Comparison of ENCODE assay signal across 8 cellular contexts in genomic region chr17:17236295-17237025, GRCh38. TPM values are rescaled to one million over a fixed set of nuclear protein-coding genes. Genes with fewer than 3 reads are reported as not detected.
A peak's percentile ranks its signal among the peaks of the same experiment; 100 is the strongest.
DNase-seq lines count a peak whose midpoint lies in the region; ATAC-seq and TF ChIP-seq lines count a peak whose summit lies in the region.

No MANE protein-coding gene starts in this region.

- no peaks in the 10 kb centered on the region for H3K27me3 ChIP-seq in heart left ventricle

- DNase-seq in AG20443 (ENCODE audit: low spot score): peak; percentile 48
- no peak for DNase-seq in Jurkat, Clone E6-1 (ENCODE audit: low read depth, low spot score)
- DNase-seq in activated T-helper 1 cell treated with anti-CD3 and anti-CD28 coated beads, Interleukin-12 subunit alpha, Interleukin-12 subunit beta, Interleukin-2, Interleukin-4 antibody, amounts not matched to agents 30 ng/mL and 10 ng/mL and 1 ng/mL, durations not matched to agents 14 hours and 24 hours and 36 hours (ENCODE audit: low spot score): no peak
- no peak for DNase-seq in heart left ventricle
- no peak for DNase-seq in progenitor cell of endocrine pancreas (ENCODE audit: low spot score, unreplicated experiment)
- DNase-seq in activated CD4-positive, CD25-positive, alpha-beta regulatory T cell (lab: John Stamatoyannopoulos, UW): no peak
- no peak for DNase-seq in retina

- H3K4me1 Mint-ChIP-seq in activated T-helper 1 cell treated with anti-CD3 and anti-CD28 coated beads, Interleukin-12 subunit alpha, Interleukin-12 subunit beta, Interleukin-2, Interleukin-4 antibody, amounts not matched to agents 30 ng/mL and 10 ng/mL and 1 ng/mL, durations not matched to agents 14 hours and 24 hours and 36 hours (ENCODE audit: low read depth): peaks cover 25% of the 10 kb centered on the region
- peaks cover 18% of the 10 kb centered on the region for H3K4me1 Mint-ChIP-seq in progenitor cell of endocrine pancreas (ENCODE audit: low read depth)

- peak overlapping the region; percentile 94 for H3K4me3 Mint-ChIP-seq in activated T-helper 1 cell treated with anti-CD3 and anti-CD28 coated beads, Interleukin-12 subunit alpha, Interleukin-12 subunit beta, Interleukin-2, Interleukin-4 antibody, amounts not matched to agents 30 ng/mL and 10 ng/mL and 1 ng/mL, durations not matched to agents 14 hours and 24 hours and 36 hours
- H3K4me3 Mint-ChIP-seq in progenitor cell of endocrine pancreas (ENCODE audit: low read depth): peak overlapping the region; percentile 96

- no peaks in the 10 kb centered on the region for H3K9me3 ChIP-seq in heart left ventricle

- no peaks in the 10 kb centered on the region for H3K9me3 Mint-ChIP-seq in activated T-helper 1 cell treated with anti-CD3 and anti-CD28 coated beads, Interleukin-12 subunit alpha, Interleukin-12 subunit beta, Interleukin-2, Interleukin-4 antibody, amounts not matched to agents 30 ng/mL and 10 ng/mL and 1 ng/mL, durations not matched to agents 14 hours and 24 hours and 36 hours
- H3K9me3 Mint-ChIP-seq in progenitor cell of endocrine pancreas (ENCODE audit: low read depth): no peaks in the 10 kb centered on the region

- H3K27ac ChIP-seq in heart left ventricle: peak overlapping the region; percentile 92 to 99 (median 94)

- peak; percentile 32 for ATAC-seq in GM19035 (IDR thresholded peaks at IDR 0.05; ENCODE audit: unreplicated experiment)
- ATAC-seq in heart left ventricle: peak in 3 of 4 donors; percentile 9 to 21 (median 14)

- peaks cover 0 to 16% (median 12%) of the 10 kb centered on the region in 9 donors for H3K36me3 ChIP-seq in heart left ventricle

- peaks cover 11% of the 10 kb centered on the region for H3K36me3 Mint-ChIP-seq in activated T-helper 1 cell treated with anti-CD3 and anti-CD28 coated beads, Interleukin-12 subunit alpha, Interleukin-12 subunit beta, Interleukin-2, Interleukin-4 antibody, amounts not matched to agents 30 ng/mL and 10 ng/mL and 1 ng/mL, durations not matched to agents 14 hours and 24 hours and 36 hours (ENCODE audit: low read depth)
- no peaks in the 10 kb centered on the region for H3K36me3 Mint-ChIP-seq in progenitor cell of endocrine pancreas (ENCODE audit: insufficient read depth)

- H3K4me3 ChIP-seq in Jurkat, Clone E6-1 (ENCODE audit: low read length): peak overlapping the region; percentile 85
- peak overlapping the region; percentile 77 to 100 (median 96) for H3K4me3 ChIP-seq in heart left ventricle

- 0 to 1% (median 1%) methylated on average over 25 to 31 of the region's 31 CpGs for WGBS in heart left ventricle, 4 donors

- no peak for TF ChIP-seq POLR2A in heart left ventricle (IDR thresholded peaks at IDR 0.05)

- H3K27me3 Mint-ChIP-seq in activated T-helper 1 cell treated with anti-CD3 and anti-CD28 coated beads, Interleukin-12 subunit alpha, Interleukin-12 subunit beta, Interleukin-2, Interleukin-4 antibody, amounts not matched to agents 30 ng/mL and 10 ng/mL and 1 ng/mL, durations not matched to agents 14 hours and 24 hours and 36 hours (ENCODE audit: insufficient read depth): peaks cover 4% of the 10 kb centered on the region
- no peaks in the 10 kb centered on the region for H3K27me3 Mint-ChIP-seq in progenitor cell of endocrine pancreas

- TF ChIP-seq CTCF in heart left ventricle (IDR thresholded peaks at IDR 0.05): no peak
- TF ChIP-seq CTCF in progenitor cell of endocrine pancreas (IDR thresholded peaks at IDR 0.05; ENCODE audit: unreplicated experiment): no peak

- intact Hi-C loops in activated T-helper 1 cell treated with anti-CD3 and anti-CD28 coated beads, Interleukin-12 subunit alpha, Interleukin-12 subunit beta, Interleukin-2, Interleukin-4 antibody, amounts not matched to agents 30 ng/mL and 10 ng/mL and 1 ng/mL, durations not matched to agents 14 hours and 24 hours and 36 hours (cut with micrococcal nuclease): loop anchor here (1.0 to 5.0 kb wide), 10 partner anchors 30 to 736 kb away; partner anchors contain the start of genes DRC3, MPRIP, PEMT and PLD6
- intact Hi-C loops in heart left ventricle (cut with DNase I): loop anchor here in 5 of 10 donors (2.0 to 10.0 kb wide), 8 partner anchors 46 to 234 kb away; partner anchors contain the start of gene COPS3 (in 1 of the 5)

- H3K27ac Mint-ChIP-seq in activated T-helper 1 cell treated with anti-CD3 and anti-CD28 coated beads, Interleukin-12 subunit alpha, Interleukin-12 subunit beta, Interleukin-2, Interleukin-4 antibody, amounts not matched to agents 30 ng/mL and 10 ng/mL and 1 ng/mL, durations not matched to agents 14 hours and 24 hours and 36 hours: peak overlapping the region; percentile 99
- H3K27ac Mint-ChIP-seq in progenitor cell of endocrine pancreas: peak overlapping the region; percentile 100

- H3K4me1 ChIP-seq in heart left ventricle: peaks cover 0 to 56% (median 33%) of the 10 kb centered on the region in 12 donors

RNA-seq across cellular contexts. Expression of gene FLCN, which starts 0.5 kb away (rescaled TPM):
- polyA plus RNA-seq in Jurkat, Clone E6-1 (2012; ENCODE audit: insufficient read depth, insufficient read length): 11.8 TPM
- total RNA-seq in activated T-helper 1 cell treated with anti-CD3 and anti-CD28 coated beads, Interleukin-12 subunit alpha, Interleukin-12 subunit beta, Interleukin-2, Interleukin-4 antibody, amounts not matched to agents 30 ng/mL and 10 ng/mL and 1 ng/mL, durations not matched to agents 14 hours and 24 hours and 36 hours: 35.5 and 36.4 TPM in 2 replicates
- 100 to 1,000 TPM in 1 of 9 donors, 10 to 100 TPM in 8; 26.5 to 120 (median 32.6) TPM for total RNA-seq in heart left ventricle
- 10 to 100 TPM; 21.1 to 44.3 TPM for polyA plus RNA-seq in heart left ventricle
- total RNA-seq in progenitor cell of endocrine pancreas: 58.4 and 58.7 TPM in 2 replicates

RNA-seq across cellular contexts. Expression of gene PLD6, which starts 30.3 kb away (rescaled TPM):
- polyA plus RNA-seq in Jurkat, Clone E6-1 (2012; ENCODE audit: insufficient read depth, insufficient read length): 4.8 TPM
- 18.5 and 20.5 TPM in 2 replicates for total RNA-seq in activated T-helper 1 cell treated with anti-CD3 and anti-CD28 coated beads, Interleukin-12 subunit alpha, Interleukin-12 subunit beta, Interleukin-2, Interleukin-4 antibody, amounts not matched to agents 30 ng/mL and 10 ng/mL and 1 ng/mL, durations not matched to agents 14 hours and 24 hours and 36 hours
- total RNA-seq in heart left ventricle (10 to 100 TPM in 3 of 9 donors, 1 to 10 TPM in 6; 5.1 to 11.8 (median 7.1) TPM), progenitor cell of endocrine pancreas (1.00 and 1.2 TPM in 2 replicates)
- polyA plus RNA-seq in heart left ventricle: 1 to 10 TPM; 3.8 to 4.7 TPM

RNA-seq across cellular contexts. Expression of gene COPS3, which starts 44.6 kb away (rescaled TPM):
- 183 TPM for polyA plus RNA-seq in Jurkat, Clone E6-1 (2012; ENCODE audit: insufficient read depth, insufficient read length)
- total RNA-seq in activated T-helper 1 cell treated with anti-CD3 and anti-CD28 coated beads, Interleukin-12 subunit alpha, Interleukin-12 subunit beta, Interleukin-2, Interleukin-4 antibody, amounts not matched to agents 30 ng/mL and 10 ng/mL and 1 ng/mL, durations not matched to agents 14 hours and 24 hours and 36 hours: 122 and 131 TPM in 2 replicates
- total RNA-seq in heart left ventricle (10 to 100 TPM; 65.8 to 87.7 (median 74.0) TPM), progenitor cell of endocrine pancreas (61.5 and 63.6 TPM in 2 replicates)
- polyA plus RNA-seq in heart left ventricle: 100 to 1,000 TPM in 1 of 2 donors, 10 to 100 TPM in 1; 34.7 to 108 TPM
